10 cellular contexts compared by ENCODE assay signal in the genomic region with DNA sequence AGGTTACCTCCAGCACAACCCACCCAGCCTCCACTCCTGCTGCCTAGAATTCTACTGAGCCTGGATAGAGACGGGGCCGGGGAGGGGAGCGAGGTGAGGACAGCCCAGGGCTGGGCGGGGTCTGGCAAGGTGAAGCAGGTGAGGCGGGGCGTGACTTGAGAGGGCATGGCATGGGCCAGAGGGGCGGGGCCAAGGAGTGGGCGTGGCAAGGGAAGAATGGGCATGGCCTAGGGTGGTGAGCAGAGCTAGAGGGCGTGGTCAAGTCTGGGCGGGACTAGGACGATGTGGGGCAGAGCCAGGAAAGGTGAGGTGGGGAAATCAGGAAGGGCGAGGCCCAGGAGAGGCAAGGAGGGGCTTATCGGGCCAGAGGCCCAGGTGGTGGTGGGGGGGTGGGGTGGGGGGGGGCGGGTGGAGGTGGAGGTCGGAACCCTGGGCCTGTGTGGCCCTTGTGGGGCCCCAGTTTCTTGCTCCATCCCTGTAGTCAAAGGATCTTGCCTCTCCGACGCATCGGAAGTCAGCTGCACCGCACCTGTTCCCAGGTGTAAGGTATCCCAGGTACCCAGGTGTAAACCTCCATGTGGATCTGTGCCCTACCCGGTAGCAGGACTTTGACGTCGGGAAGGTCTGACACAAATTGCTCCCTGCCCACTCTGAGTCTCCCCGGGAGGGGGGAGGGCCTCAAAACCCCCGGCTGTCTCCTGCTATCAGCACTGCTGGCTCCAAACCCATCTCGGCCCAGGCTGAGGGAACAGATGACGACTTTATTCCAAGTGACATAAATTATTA. TPM values are rescaled to one million over a fixed set of nuclear protein-coding genes. Genes with fewer than 3 reads are reported as not detected.
DNase-seq lines count a peak whose midpoint lies in the region; ATAC-seq and TF ChIP-seq lines count a peak whose summit lies in the region.
"Had no signal": no experiment of that assay in that cellular context is flagged by ENCODE, and none has a peak within 500 bp of the region (broad histone marks: within the 10 kb centered on the region; RNA-seq: fewer than 3 reads in every experiment).

No MANE protein-coding gene starts in this region.

- no peak overlapping the region for H3K27ac Mint-ChIP-seq in activated naive CD8-positive, alpha-beta T cell treated with anti-CD3 and anti-CD28 coated beads for 36 hours

- peaks cover 32% of the 10 kb centered on the region for H3K27me3 Mint-ChIP-seq in activated naive CD8-positive, alpha-beta T cell treated with anti-CD3 and anti-CD28 coated beads for 36 hours

- TF ChIP-seq CTCF in prostate gland (IDR thresholded peaks at IDR 0.05), result no peak
- no peak for TF ChIP-seq CTCF in SK-N-SH (IDR thresholded peaks at IDR 0.05)

- POLR2A ChIA-PET in SK-N-SH (lab: Yijun Ruan, JAX), result no interaction called here

- ATAC-seq in GM18517 (IDR thresholded peaks at IDR 0.05; ENCODE audit: unreplicated experiment) (no peak), GM21515 (IDR thresholded peaks at IDR 0.05; ENCODE audit: unreplicated experiment) (no peak)

- TF ChIP-seq POLR2A in prostate gland (IDR thresholded peaks at IDR 0.05), result no peak

- H3K9me3 ChIP-seq in mucosa of rectum (ENCODE audit: control insufficient read depth in 2 of 2, low read length in 2 of 2), result no peaks in the 10 kb centered on the region
- no peaks in the 10 kb centered on the region for H3K9me3 ChIP-seq in prostate gland
- H3K9me3 ChIP-seq in SK-N-SH, result no peaks in the 10 kb centered on the region

- intact Hi-C loops in prostate gland (cut with DNase I), result no loop called here

- H3K4me1 ChIP-seq in mucosa of rectum (ENCODE audit: control insufficient read depth in 2 of 2, insufficient read depth in 2 of 2, low read length in 2 of 2) (peaks cover 0 to 2% of the 10 kb centered on the region in 2 donors), prostate gland (replicated peaks) (no peaks in the 10 kb centered on the region), SK-N-SH (ENCODE audit: control insufficient read depth in 1 of 2, insufficient read depth in 2 of 2, low read depth in 1 of 2, low read length in 1 of 2) (peaks cover 0 to 7% of the 10 kb centered on the region in 2 experiments; a peak in 1 of 4 replicates)

- H3K27ac ChIP-seq in mucosa of rectum (ENCODE audit: low read depth in 2 of 2, low read length in 2 of 2) (no peak overlapping the region), prostate gland (no peak overlapping the region), SK-N-SH (ENCODE audit: low read depth in 2 of 2, low read length in 1 of 2) (no peak overlapping the region)

- H3K79me2 ChIP-seq in SK-N-SH (ENCODE audit: insufficient read depth), result no peaks in the 10 kb centered on the region

- no peaks in the 10 kb centered on the region for H3K36me3 Mint-ChIP-seq in activated naive CD8-positive, alpha-beta T cell treated with anti-CD3 and anti-CD28 coated beads for 36 hours

- H3K4me2 ChIP-seq in SK-N-SH, result no peak overlapping the region

- 37% methylated on average over 24 of the region's 26 CpGs for WGBS in prostate gland
- WGBS in SK-N-SH (ENCODE audit: low lambda C conversion rate), result 61% methylated on average over 19 of the region's 26 CpGs

- no peaks in the 10 kb centered on the region for H3K9me2 ChIP-seq in SK-N-SH

- H2AFZ ChIP-seq in SK-N-SH (ENCODE audit: low read depth), result no peak overlapping the region

- peaks cover 1% of the 10 kb centered on the region for H3K4me1 Mint-ChIP-seq in activated naive CD8-positive, alpha-beta T cell treated with anti-CD3 and anti-CD28 coated beads for 36 hours

- H4K20me1 ChIP-seq in SK-N-SH (ENCODE audit: insufficient read depth), result no peaks in the 10 kb centered on the region

- H3K36me3 ChIP-seq in mucosa of rectum (ENCODE audit: control insufficient read depth in 2 of 2, insufficient read depth in 2 of 2, low read length in 2 of 2), result no peaks in the 10 kb centered on the region
- no peaks in the 10 kb centered on the region for H3K36me3 ChIP-seq in prostate gland
- H3K36me3 ChIP-seq in SK-N-SH (replicated peaks in 1 of 2; ENCODE audit: control insufficient read depth in 1 of 2, insufficient read depth in 2 of 2, low read length in 1 of 2), result no peaks in the 10 kb centered on the region

- peaks cover 2% of the 10 kb centered on the region for H3K9me3 Mint-ChIP-seq in activated naive CD8-positive, alpha-beta T cell treated with anti-CD3 and anti-CD28 coated beads for 36 hours

- no peak overlapping the region for H3K4me3 Mint-ChIP-seq in activated naive CD8-positive, alpha-beta T cell treated with anti-CD3 and anti-CD28 coated beads for 36 hours

- H3K27me3 ChIP-seq in mucosa of rectum (ENCODE audit: control insufficient read depth in 2 of 2, insufficient read depth in 2 of 2, low read length in 2 of 2) (peaks cover 3 to 4% of the 10 kb centered on the region in 2 donors), prostate gland (replicated peaks; ENCODE audit: insufficient read depth) (no peaks in the 10 kb centered on the region), SK-N-SH (ENCODE audit: insufficient read depth) (no peaks in the 10 kb centered on the region)

- TF ChIP-seq EP300 in SK-N-SH (IDR thresholded peaks at IDR 0.05; ENCODE audit: borderline replicate concordance in 1 of 2, low read depth in 1 of 2, low read length in 1 of 2), result no peak

- H3F3A ChIP-seq in SK-N-SH (replicated peaks; ENCODE audit: insufficient read depth), result peaks cover 5% of the 10 kb centered on the region

- CTCF ChIA-PET in SK-N-SH (lab: Yijun Ruan, JAX), result no interaction called here

- no peak for TF ChIP-seq RAD21 in SK-N-SH (IDR thresholded peaks at IDR 0.05; ENCODE audit: low read length)

- H3K4me3 ChIP-seq in mucosa of rectum (ENCODE audit: low read length in 2 of 2) (peak overlapping the region; percentile 41 to 45), prostate gland (no peak overlapping the region), SK-N-SH (ENCODE audit: low read depth in 2 of 2, low read length in 1 of 2) (no peak overlapping the region)

- H3K9ac ChIP-seq in mucosa of rectum (ENCODE audit: low read depth in 1 of 2, low read length in 2 of 2) (peak overlapping the region in 1 of 2 donors; percentile 20), SK-N-SH (no peak overlapping the region)

- DNase-seq in DMS153 (lab: John Stamatoyannopoulos, UW), result peak; percentile 72
- DNase-seq in NCI-H1105 (lab: John Stamatoyannopoulos, UW), result peak; percentile 69
- peak; percentile 40 for DNase-seq in activated naive CD8-positive, alpha-beta T cell treated with anti-CD3 and anti-CD28 coated beads for 36 hours
- DNase-seq in prostate gland (ENCODE audit: low spot score), result no peak
- no peak for DNase-seq in SK-N-SH

TF ChIP-seq in SK-N-SH, 30 proteins besides CTCF, POLR2A, EP300 and RAD21:
- TF ChIP-seq GATA2 (CRISPR knock-in tag; IDR thresholded peaks at IDR 0.05) (no peak), FOSL2 (IDR thresholded peaks at IDR 0.05; ENCODE audit: borderline replicate concordance, low read depth) (no peak), ELF1 (IDR thresholded peaks at IDR 0.05) (no peak), TAF1 (IDR thresholded peaks at IDR 0.05; ENCODE audit: borderline replicate concordance, low read depth, low read length) (no peak)
TF ChIP-seq in SK-N-SH: peak in this region for 0.

RNA-seq across cellular contexts. Expression of a gene that starts 32.8 kb away (rescaled TPM):
- total RNA-seq in activated naive CD8-positive, alpha-beta T cell treated with anti-CD3 and anti-CD28 coated beads for 36 hours, result under 1 TPM; 0.19 to 0.74 TPM
- not detected for total RNA-seq in prostate gland
- 0.13 TPM in 1 of 2 replicates, not detected in the other for polyA plus RNA-seq in SK-N-SH (2012; rRNA removed)
- 0.07 and 0.12 TPM in 2 replicates for polyA plus RNA-seq in SK-N-SH (2012; cell fraction: cytosol; rRNA removed)
- polyA plus RNA-seq in SK-N-SH (2012; cell fraction: nucleus; rRNA removed), result 0.04 TPM in 1 of 2 replicates, not detected in the other
- total RNA-seq: NCI-H460, renal cortical epithelial cell had no signal

RNA-seq across cellular contexts. Expression of a gene that starts 54.9 kb away (rescaled TPM):
- total RNA-seq in activated naive CD8-positive, alpha-beta T cell treated with anti-CD3 and anti-CD28 coated beads for 36 hours, result 100 to 1,000 TPM; 146 to 149 TPM
- total RNA-seq in prostate gland, result not detected
- 2.9 and 5.1 TPM in 2 replicates for polyA plus RNA-seq in SK-N-SH (2012; rRNA removed)
- polyA plus RNA-seq in SK-N-SH (2012; cell fraction: cytosol; rRNA removed), result 3.1 and 3.8 TPM in 2 replicates
- 2.1 and 2.8 TPM in 2 replicates for polyA plus RNA-seq in SK-N-SH (2012; cell fraction: nucleus; rRNA removed)

Comparison
In these comparisons a context has a peak if more than half of its experiments do, and no peak if none do; other contexts are left out.
1. DNase-seq: peak in DMS153 (single experiment), NCI-H1105 (single experiment) and activated naive CD8-positive, alpha-beta T cell treated with anti-CD3 and anti-CD28 coated beads for 36 hours (single experiment); none in prostate gland (single experiment) and SK-N-SH (single experiment).
2. H3K4me3 ChIP-seq: peak in mucosa of rectum (2 of 2); none in prostate gland (0 of 2) and SK-N-SH (0 of 2).
3. RNA of a gene that starts 54.9 kb away (total RNA-seq): 146 to 149 TPM in activated naive CD8-positive, alpha-beta T cell treated with anti-CD3 and anti-CD28 coated beads for 36 hours; not detected in prostate gland; every median in the first group is over 100 times any median in the second.